ENCODE assay signal across 7 cellular contexts in the genomic region with DNA sequence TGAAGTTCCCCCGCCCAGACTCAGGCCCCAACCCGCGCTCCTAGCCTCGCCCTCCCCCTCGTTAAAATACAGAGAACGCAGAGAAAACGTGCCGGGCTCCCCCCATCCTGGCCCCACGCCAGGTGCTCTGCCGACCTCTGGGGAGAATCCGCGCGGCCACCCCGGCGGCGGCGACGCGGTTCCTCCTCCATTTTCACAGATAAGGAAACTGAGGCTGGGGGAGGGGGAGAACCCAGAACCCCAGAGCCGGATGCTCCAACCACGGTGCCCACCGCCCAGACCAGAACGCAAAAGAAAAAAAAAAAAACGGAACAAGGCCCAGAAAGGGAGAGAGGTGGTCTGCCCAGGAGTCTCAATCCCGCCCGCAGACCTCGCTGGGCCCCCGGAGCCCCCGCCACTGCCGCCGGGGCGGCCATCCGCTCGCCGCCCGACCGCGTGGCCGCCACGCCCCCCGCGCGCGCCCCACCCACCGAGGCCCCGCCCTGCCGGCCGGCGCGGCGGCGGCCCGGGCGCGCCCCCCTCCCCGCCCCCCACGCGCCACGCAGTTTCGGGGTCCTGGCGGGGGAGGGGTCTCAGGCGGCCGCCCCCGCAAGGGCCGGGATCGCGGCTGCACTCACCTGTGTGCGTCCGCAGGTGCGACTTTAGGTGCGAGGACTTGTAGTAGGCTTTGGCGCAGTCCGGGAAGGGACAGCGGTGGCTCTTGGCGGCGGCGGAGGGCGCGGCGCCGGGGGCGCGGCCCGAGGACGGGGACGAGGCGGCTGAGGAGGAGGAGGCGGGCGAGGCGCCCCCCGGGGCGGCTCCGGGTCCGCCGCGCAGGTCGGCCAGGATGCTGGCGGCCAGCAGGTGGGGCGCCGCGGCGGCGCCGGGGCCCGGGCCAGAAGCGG. TPM values are rescaled to one million over a fixed set of nuclear protein-coding genes. Genes with fewer than 3 reads are reported as not detected.
A peak's percentile ranks its signal among the peaks of the same experiment; 100 is the strongest.
DNase-seq lines count a peak whose midpoint lies in the region; ATAC-seq, FAIRE-seq and TF ChIP-seq lines count a peak whose summit lies in the region.

No MANE protein-coding gene starts in this region.

- H3K36me3 ChIP-seq in brain microvascular endothelial cell (replicated peaks) (no peaks in the 10 kb centered on the region), lung (ENCODE audit: control insufficient read depth in 2 of 2, insufficient read depth in 2 of 2, low read length in 2 of 2) (no peaks in the 10 kb centered on the region), subcutaneous abdominal adipose tissue (ENCODE audit: control insufficient read depth in 5 of 5, insufficient read depth in 5 of 5, low read length in 5 of 5) (no peaks in the 10 kb centered on the region)

- no peak for TF ChIP-seq POLR2A in GM12891 (IDR thresholded peaks at IDR 0.05; ENCODE audit: low read depth, low read length)

- peak overlapping the region; percentile 49 for H3K27ac ChIP-seq in brain microvascular endothelial cell
- H3K27ac ChIP-seq in lung (ENCODE audit: low read depth in 1 of 2, low read length in 1 of 2): peak overlapping the region; percentile 73 to 82
- no peak overlapping the region for H3K27ac ChIP-seq in subcutaneous abdominal adipose tissue (ENCODE audit: low read depth, low read length)

- H3K4me1 ChIP-seq in lung (ENCODE audit: control insufficient read depth in 2 of 2, insufficient read depth in 2 of 2, low read length in 2 of 2) (peaks cover 8 to 26% of the 10 kb centered on the region in 2 donors), subcutaneous abdominal adipose tissue (ENCODE audit: control insufficient read depth in 5 of 5, insufficient read depth in 5 of 5, low read length in 5 of 5) (peaks cover 0 to 61% (median 49%) of the 10 kb centered on the region in 5 donors)

- 0 to 1% methylated on average over 65 to 106 of the region's 106 CpGs for WGBS in lung, 2 donors

- H3K9ac ChIP-seq in subcutaneous abdominal adipose tissue (ENCODE audit: low read length in 5 of 5): peak overlapping the region in 4 of 5 donors; percentile 51 to 66 (median 58)

- H3K4me3 ChIP-seq in brain microvascular endothelial cell (ENCODE audit: low read depth, low read length) (peak overlapping the region; percentile 83), lung (peak overlapping the region; percentile 78), subcutaneous abdominal adipose tissue (ENCODE audit: low read depth in 1 of 5, low read length in 5 of 5) (peak overlapping the region in 4 of 5 donors; percentile 62 to 75 (median 70))

- TF ChIP-seq CTCF in brain microvascular endothelial cell (IDR thresholded peaks at IDR 0.05; ENCODE audit: low read depth, low read length, missing control alignments): no peak
- no peak for TF ChIP-seq CTCF in lung (IDR thresholded peaks at IDR 0.05; ENCODE audit: control extremely low read depth, extremely low read depth)

- FAIRE-seq in GM12891 (lab: Jason Lieb, UNC): peak; percentile 68

- ATAC-seq in HG02981 (IDR thresholded peaks at IDR 0.05; ENCODE audit: unreplicated experiment): peak; percentile 2
- no peak for ATAC-seq in lung (ENCODE audit: insufficient read depth, low FRiP score)
- no peak for ATAC-seq in GM18511 (IDR thresholded peaks at IDR 0.05; ENCODE audit: unreplicated experiment)

- H3K27me3 ChIP-seq in brain microvascular endothelial cell (replicated peaks): no peaks in the 10 kb centered on the region
- H3K27me3 ChIP-seq in lung (ENCODE audit: control insufficient read depth, insufficient read depth): no peaks in the 10 kb centered on the region
- peaks cover 0 to 10% (median 3%) of the 10 kb centered on the region in 5 donors for H3K27me3 ChIP-seq in subcutaneous abdominal adipose tissue (ENCODE audit: control insufficient read depth in 5 of 5, insufficient read depth in 4 of 5, low read length in 5 of 5)

- in situ Hi-C loops in brain microvascular endothelial cell (cut with HindIII; ENCODE audit: low pct_ligation_motif_present, low sequenced_read_pairs): no loop called here

- H3K9me3 ChIP-seq in lung (ENCODE audit: control insufficient read depth in 2 of 2, insufficient read depth in 1 of 2, low read length in 1 of 2) (no peaks in the 10 kb centered on the region), subcutaneous abdominal adipose tissue (ENCODE audit: control insufficient read depth in 5 of 5, low read length in 5 of 5) (no peaks in the 10 kb centered on the region)

- DNase-seq in GM12891 (ENCODE audit: insufficient read length, low spot score) (peak; percentile 71), T follicular helper cell (ENCODE audit: low read depth) (peak; percentile 58), brain microvascular endothelial cell (no peak), lung (ENCODE audit: low spot score) (no peak)

TF ChIP-seq in GM12891, 5 proteins besides CTCF, POLR2A, EP300 and RAD21:
- TF ChIP-seq POU2F2 (IDR thresholded peaks at IDR 0.05; ENCODE audit: low read depth, low read length) (no peak), POLR2AphosphoS5 (IDR thresholded peaks at IDR 0.05; ENCODE audit: low read depth, low read length) (no peak), TAF1 (IDR thresholded peaks at IDR 0.05; ENCODE audit: low read depth, low read length) (no peak), SPI1 (IDR thresholded peaks at IDR 0.05; ENCODE audit: low read depth, low read length) (no peak), PAX5 (IDR thresholded peaks at IDR 0.05; ENCODE audit: insufficient read depth, low read length, severe bottlenecking) (no peak)

RNA-seq across cellular contexts. Expression of a gene that starts 0.7 kb away (rescaled TPM):
- polyA plus RNA-seq in GM12891 (2012; ENCODE audit: low read depth, missing spikeins): 9.1 TPM
- 10 to 100 TPM in 1 of 2 donors, 1 to 10 TPM in 1; 3.3 to 25.6 TPM for total RNA-seq in lung
- 10 to 100 TPM; 13.8 to 17.8 TPM for polyA plus RNA-seq in lung

RNA-seq across cellular contexts. Expression of a gene that starts 14.4 kb away (rescaled TPM):
- 19.7 TPM for polyA plus RNA-seq in GM12891 (2012; ENCODE audit: low read depth, missing spikeins)
- 10 to 100 TPM; 15.6 to 40.3 TPM for total RNA-seq in lung
- 10 to 100 TPM; 22.3 to 32.0 TPM for polyA plus RNA-seq in lung

RNA-seq across cellular contexts. Expression of a gene that starts 22.6 kb away (rescaled TPM):
- 35.6 TPM for polyA plus RNA-seq in GM12891 (2012; ENCODE audit: low read depth, missing spikeins)
- total RNA-seq in lung: 10 to 100 TPM; 68.8 to 84.9 TPM
- 100 to 1,000 TPM in 1 of 2 donors, 10 to 100 TPM in 1; 97.0 to 110 TPM for polyA plus RNA-seq in lung

RNA-seq across cellular contexts. Expression of a gene that starts 42.5 kb away (rescaled TPM):
- 3.9 TPM for polyA plus RNA-seq in GM12891 (2012; ENCODE audit: low read depth, missing spikeins)
- 10 to 100 TPM in 1 of 2 donors, 1 to 10 TPM in 1; 4.0 to 11.9 TPM for total RNA-seq in lung
- 1 to 10 TPM; 6.4 to 7.2 TPM for polyA plus RNA-seq in lung

RNA-seq across cellular contexts. Expression of a gene that starts 42.5 kb away (rescaled TPM):
- 22.1 TPM for polyA plus RNA-seq in GM12891 (2012; ENCODE audit: low read depth, missing spikeins)
- 10 to 100 TPM; 63.4 to 86.6 TPM for total RNA-seq in lung
- polyA plus RNA-seq in lung: 10 to 100 TPM; 45.7 to 49.1 TPM

Comparison
In these comparisons a context has a peak if more than half of its experiments do, and no peak if none do; other contexts are left out.
1. DNase-seq: peak in GM12891 (single experiment) and T follicular helper cell (single experiment); none in brain microvascular endothelial cell (single experiment) and lung (single experiment).
2. Peak in every context shown above with its lines, with median percentiles within 50 percentile points of each other: H3K4me3 ChIP-seq.